In genomic region chr7:51481421-51481820, GRCh38 we compare ENCODE assay signal across 20 cellular contexts.
"Had no signal": no experiment of that assay in that cellular context is flagged by ENCODE, and none has a peak within 500 bp of the region (broad histone marks: within the 10 kb centered on the region; RNA-seq: fewer than 3 reads in every experiment).

No MANE protein-coding gene starts in this region.

- H3K27ac Mint-ChIP-seq: IgD-negative memory B cell had no signal

- H3K9ac ChIP-seq: KMS-11 had no signal

- H3K4me1 ChIP-seq: SJCRH30 had no signal

- H3K36me3 Mint-ChIP-seq: IgD-negative memory B cell had no signal

- H3K4me3 ChIP-seq: K562, SJCRH30 had no signal

- H3K4me1 Mint-ChIP-seq: IgD-negative memory B cell had no signal

- H3K27ac ChIP-seq: KMS-11, SJCRH30 had no signal

- H3K4me3 Mint-ChIP-seq: IgD-negative memory B cell had no signal

- H3K4me2 ChIP-seq: KMS-11 had no signal

- H3K36me3 ChIP-seq: SJCRH30 had no signal

- DNase-seq: Kasumi-1, MV-4-11, NCI-H1092, NCI-H1105 treated with DMSO at 0.1 percent for 48 hours, NCI-H1417 treated with DMSO at 0.1 percent for 48 hours, NCI-H146, NCI-H1694 treated with DMSO at 0.1 percent for 48 hours, NCI-H1930, NCI-H2081, NCI-H2107, NCI-H2227 treated with DMSO at 0.1 percent for 48 hours, NCI-H524, NCI-H526 treated with DMSO at 0.1 percent for 48 hours, NCI-H748 treated with DMSO at 0.1 percent for 48 hours, PC-3, SHP77 treated with DMSO at 0.1 percent for 48 hours, SJCRH30 had no signal

- H3K9me3 ChIP-seq: SJCRH30 had no signal

- H3K27me3 ChIP-seq: SJCRH30 had no signal

- H3K27me3 Mint-ChIP-seq: IgD-negative memory B cell had no signal
